Comparison of ENCODE assay signal across 8 cellular contexts in the genomic region with DNA sequence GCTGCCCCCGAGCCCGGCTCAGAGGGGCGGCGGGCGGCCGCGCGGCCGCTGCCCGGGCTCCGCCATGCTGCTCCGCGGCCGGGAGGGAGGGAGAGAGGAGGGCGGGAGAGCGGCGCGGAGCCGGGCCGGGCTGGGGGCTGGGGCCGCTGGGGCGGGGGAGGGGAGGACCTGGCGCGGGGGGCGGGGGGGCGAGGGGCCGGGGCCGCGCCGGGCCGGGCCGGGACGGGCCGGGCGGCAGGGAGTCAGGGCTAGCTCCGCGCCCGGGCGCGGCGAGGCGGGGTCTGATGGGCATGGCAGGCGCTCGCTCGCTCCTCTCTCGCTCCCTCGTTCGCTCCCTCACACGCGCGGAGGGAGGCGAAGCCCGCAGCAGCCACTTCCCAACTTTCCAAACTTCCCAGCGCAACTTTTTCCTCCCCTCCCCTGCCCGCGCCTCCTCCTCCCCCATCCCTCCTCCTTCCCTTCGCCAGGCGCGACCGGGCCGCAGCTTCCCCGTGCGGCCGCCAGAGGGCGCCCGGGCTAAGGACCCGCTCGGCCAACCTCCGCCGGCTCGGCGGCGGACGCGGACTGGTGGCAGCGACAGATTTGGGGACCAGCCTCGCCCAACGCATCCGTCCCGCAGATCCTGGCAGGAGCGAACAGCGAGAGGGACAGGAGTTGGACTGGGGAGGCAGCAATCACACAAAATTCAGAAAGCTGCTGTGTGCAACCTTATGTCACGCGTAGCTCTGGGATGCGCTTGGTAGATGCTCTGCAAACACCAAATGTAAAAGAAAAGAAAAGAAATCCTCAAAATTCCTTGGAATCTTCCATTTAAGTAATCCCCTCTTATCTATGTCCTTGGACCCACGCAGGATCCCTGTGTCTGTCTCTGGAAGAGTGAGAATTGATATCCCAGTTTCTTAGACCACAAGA. TPM values are rescaled to one million over a fixed set of nuclear protein-coding genes. Genes with fewer than 3 reads are reported as not detected.
DNase-seq lines count a peak whose midpoint lies in the region; ATAC-seq and TF ChIP-seq lines count a peak whose summit lies in the region.

A gene (minus strand): TSS at position 97 of the 912 bp plus-strand sequence.

- peak within 1 kb of the TSS; percentile 37 for H3K4me3 Mint-ChIP-seq in activated naive CD4-positive, alpha-beta T cell treated with anti-CD3 and anti-CD28 coated beads, Interleukin-2, amount 10 ng/mL, durations not matched to agents 7 days and 5 days

- no peak within 1 kb of the TSS for H2AFZ ChIP-seq in osteoblast (ENCODE audit: low read length)

- H3K4me1 ChIP-seq in osteoblast (ENCODE audit: insufficient read depth, low read length), result peaks cover 3% of the 10 kb centered on the region
- H3K4me1 ChIP-seq in testis, result peaks cover 9% of the 10 kb centered on the region

- H3K9me3 ChIP-seq in osteoblast (ENCODE audit: low read depth, low read length) (no peaks in the 10 kb centered on the region), testis (no peaks in the 10 kb centered on the region)

- peaks cover 66% of the 10 kb centered on the region for H3K27me3 Mint-ChIP-seq in activated naive CD4-positive, alpha-beta T cell treated with anti-CD3 and anti-CD28 coated beads, Interleukin-2, amount 10 ng/mL, durations not matched to agents 7 days and 5 days

- peaks cover 2% of the 10 kb centered on the region for H3K4me1 Mint-ChIP-seq in activated naive CD4-positive, alpha-beta T cell treated with anti-CD3 and anti-CD28 coated beads, Interleukin-2, amount 10 ng/mL, durations not matched to agents 7 days and 5 days

- no peaks in the 10 kb centered on the region for H4K20me1 ChIP-seq in osteoblast (ENCODE audit: insufficient read depth, low read length)

- H3K27ac Mint-ChIP-seq in activated naive CD4-positive, alpha-beta T cell treated with anti-CD3 and anti-CD28 coated beads, Interleukin-2, amount 10 ng/mL, durations not matched to agents 7 days and 5 days, result no peak within 1 kb of the TSS

- H3K27ac ChIP-seq in C4-2B, result peak within 1 kb of the TSS; percentile 53
- no peak within 1 kb of the TSS for H3K27ac ChIP-seq in osteoblast (ENCODE audit: low read depth, low read length)
- H3K27ac ChIP-seq in testis, result peak within 1 kb of the TSS; percentile 55 to 75

- peaks cover 2% of the 10 kb centered on the region for H3K36me3 Mint-ChIP-seq in activated naive CD4-positive, alpha-beta T cell treated with anti-CD3 and anti-CD28 coated beads, Interleukin-2, amount 10 ng/mL, durations not matched to agents 7 days and 5 days

- ATAC-seq in GM19395 (IDR thresholded peaks at IDR 0.05; ENCODE audit: unreplicated experiment), result peak; percentile 84
- peak; percentile 86 for ATAC-seq in HG03571 (IDR thresholded peaks at IDR 0.05; ENCODE audit: unreplicated experiment)

- CTCF ChIA-PET in activated naive CD4-positive, alpha-beta T cell treated with anti-CD3 and anti-CD28 coated beads, Interleukin-2, amount 10 ng/mL, durations not matched to agents 7 days and 5 days (lab: Charles Lee), result interaction anchor here (0.9 to 2.6 kb wide), 8 partner anchors 10 to 239 kb away, joined by 3 to 23 read pairs (median 4); no protein-coding TSS in a partner anchor

- H3K4me2 ChIP-seq in osteoblast (ENCODE audit: insufficient read depth, low read length), result peak within 1 kb of the TSS; percentile 72

- TF ChIP-seq CTCF in C4-2B (conservative IDR thresholded peaks at IDR 0.05), result peak; percentile 98
- TF ChIP-seq CTCF in osteoblast (IDR thresholded peaks at IDR 0.05; ENCODE audit: extremely low read depth, low read depth, low read length), result peak; percentile 71
- peak; percentile 85 to 96 (median 95) for TF ChIP-seq CTCF in testis (IDR thresholded peaks at IDR 0.05)

- H3K4me3 ChIP-seq in osteoblast (ENCODE audit: insufficient read depth, low read length) (peak within 1 kb of the TSS; percentile 58), testis (peak within 1 kb of the TSS; percentile 62 to 67)

- intact Hi-C loops in head of caudate nucleus (cut with DNase I), result loop anchor here (2.0 kb wide), 1 partner anchor 63 kb away; no protein-coding TSS in a partner anchor
- intact Hi-C loops in testis (cut with DNase I; ENCODE audit: low total_unique reads), result no loop called here

- no peaks in the 10 kb centered on the region for H3K79me2 ChIP-seq in osteoblast (ENCODE audit: insufficient read depth, low read length)

- 1 to 5% methylated on average over 48 to 50 of the region's 86 CpGs for whole genome bisulfite sequencing in testis, 2 donors

- DNase-seq in SHP77 treated with DMSO at 0.1 percent for 48 hours (lab: John Stamatoyannopoulos, UW) (peak; percentile 1), head of caudate nucleus (peak; percentile 20 to 92 (median 84)), osteoblast (ENCODE audit: insufficient read length, low spot score, missing footprints) (peak; percentile 100), testis (peak; percentile 82)
- DNase-seq in activated naive CD4-positive, alpha-beta T cell treated with anti-CD3 and anti-CD28 coated beads, Interleukin-2, amount 10 ng/mL, durations not matched to agents 7 days and 5 days, result peak; percentile 66

- H3K27me3 ChIP-seq in osteoblast (ENCODE audit: insufficient read depth, low read length) (peaks cover 54% of the 10 kb centered on the region), testis (no peaks in the 10 kb centered on the region)

- H3K36me3 ChIP-seq in osteoblast (ENCODE audit: insufficient read depth, low read length), result no peaks in the 10 kb centered on the region
- H3K36me3 ChIP-seq in testis (ENCODE audit: low read depth, missing control alignments), result no peaks in the 10 kb centered on the region

- H3K9me3 Mint-ChIP-seq in activated naive CD4-positive, alpha-beta T cell treated with anti-CD3 and anti-CD28 coated beads, Interleukin-2, amount 10 ng/mL, durations not matched to agents 7 days and 5 days, result no peaks in the 10 kb centered on the region

- no peak for TF ChIP-seq POLR2A in testis (IDR thresholded peaks at IDR 0.05)

RNA-seq across cellular contexts. Expression of the gene that starts here (rescaled TPM):
- total RNA-seq in osteoblast (under 0.01 TPM in 2 replicates), testis (1 to 10 TPM; 2.0 to 2.7 TPM)
- 1.9 TPM for polyA plus RNA-seq in testis (ENCODE audit: insufficient read depth, low read depth, low replicate concordance)

Comparison
In these comparisons a context has a peak if more than half of its experiments do, and no peak if none do; other contexts are left out.
1. Peak in DNase-seq, H3K4me3 ChIP-seq and H3K4me2 ChIP-seq in osteoblast; RNA of the gene not detected or under 1 TPM.
2. DNase-seq: peak in every context shown above with its lines; median percentile 100 in osteoblast; 84 in head of caudate nucleus; 82 in testis; 66 in activated naive CD4-positive, alpha-beta T cell treated with anti-CD3 and anti-CD28 coated beads, Interleukin-2, amount 10 ng/mL, durations not matched to agents 7 days and 5 days; 1 in SHP77 treated with DMSO at 0.1 percent for 48 hours.